Comparison of ENCODE assay signal across 22 cellular contexts in genomic region chr1:38881487-38881886, GRCh38. TPM values are rescaled to one million over a fixed set of nuclear protein-coding genes. Genes with fewer than 3 reads are reported as not detected.
DNase-seq lines count a peak whose midpoint lies in the region; ATAC-seq, FAIRE-seq and TF ChIP-seq lines count a peak whose summit lies in the region.
"Had no signal": no experiment of that assay in that cellular context is flagged by ENCODE, and none has a peak within 500 bp of the region (broad histone marks: within the 10 kb centered on the region; RNA-seq: fewer than 3 reads in every experiment).

Gene GJA9 (minus strand): TSS chr1:38881587. CDS start chr1:38876098, 5,489 bp downstream.

- H3K4me2 ChIP-seq in K562 (ENCODE audit: insufficient read depth, low read length) = no peak within 1 kb of the TSS
- H3K4me2 ChIP-seq in osteoblast (ENCODE audit: insufficient read depth, low read length) = no peak within 1 kb of the TSS

- BruUV-seq in K562 (replicated peaks; lab: Mats Ljungman, UMichigan) = no TSS peak

- H3K9ac ChIP-seq in K562 (ENCODE audit: insufficient read depth in 1 of 2, low read depth in 2 of 2, low read length in 2 of 2) = no peak within 1 kb of the TSS
- H3K9ac ChIP-seq: GM23248 had no signal

- no peaks in the 10 kb centered on the region for H3K9me1 ChIP-seq in K562 (ENCODE audit: control insufficient read depth, insufficient read depth, low read length)

- H3K79me2 ChIP-seq in K562 (ENCODE audit: control insufficient read depth, insufficient read depth, low read length) (no peaks in the 10 kb centered on the region), osteoblast (ENCODE audit: insufficient read depth, low read length) (peaks cover 5% of the 10 kb centered on the region)

- CTCF ChIA-PET in K562 (lab: Yijun Ruan, JAX; ENCODE audit: low intra/inter-chr PET ratio) = no interaction called here

- no peaks in the 10 kb centered on the region for H3K36me3 ChIP-seq in K562 (ENCODE audit: control insufficient read depth, insufficient read depth, low read length)
- H3K36me3 ChIP-seq in osteoblast (ENCODE audit: insufficient read depth, low read length) = no peaks in the 10 kb centered on the region

- H3K27ac ChIP-seq in K562 (ENCODE audit: extremely low read depth, low read depth, low read length) (no peak within 1 kb of the TSS), osteoblast (ENCODE audit: low read depth, low read length) (no peak within 1 kb of the TSS), caudate nucleus (ENCODE audit: low read depth, low read length) (no peak within 1 kb of the TSS)
- H3K27ac ChIP-seq: GM23248 had no signal

- FAIRE-seq in GM12892 (lab: Jason Lieb, UNC) (peak; percentile 5), H54 (lab: Jason Lieb, UNC) (peak; percentile 70), K562 (lab: Jason Lieb, UNC) (no peak)
- FAIRE-seq: GM12891, H1 had no signal

- intact Hi-C loops in K562 (cut with micrococcal nuclease) = no loop called here

- TF ChIP-seq POLR2A in GM12892 (IDR thresholded peaks at IDR 0.05; ENCODE audit: low read depth, low read length) (no peak), H54 (IDR thresholded peaks at IDR 0.05; ENCODE audit: low read depth, low read length) (no peak), K562 (conservative IDR thresholded peaks at IDR 0.05) (no peak)

- no peaks in the 10 kb centered on the region for H4K20me1 ChIP-seq in K562 (replicated peaks; ENCODE audit: control insufficient read depth, insufficient read depth, low read length)
- no peaks in the 10 kb centered on the region for H4K20me1 ChIP-seq in osteoblast (ENCODE audit: insufficient read depth, low read length)

- in situ Hi-C loops in K562 (cut with MboI) = no loop called here

- H3K27me3 ChIP-seq in K562 (ENCODE audit: control insufficient read depth in 2 of 2, insufficient read depth in 2 of 2, low read length in 2 of 2) (peaks cover 6 to 8% of the 10 kb centered on the region in 2 experiments; a peak in 3 of 5 replicates), osteoblast (ENCODE audit: insufficient read depth, low read length) (no peaks in the 10 kb centered on the region)

- H3K4me3 ChIP-seq in K562 (no peak within 1 kb of the TSS), osteoblast (ENCODE audit: insufficient read depth, low read length) (no peak within 1 kb of the TSS)
- H3K4me3 ChIP-seq: GM23248 had no signal

- no peak within 1 kb of the TSS for H2AFZ ChIP-seq in K562 (ENCODE audit: low read depth, low read length)
- H2AFZ ChIP-seq in osteoblast (ENCODE audit: low read length) = no peak within 1 kb of the TSS
- H2AFZ ChIP-seq: GM23248 had no signal

- POLR2A ChIA-PET in K562 (lab: Yijun Ruan, JAX) = interaction anchor here (0.9 to 1.1 kb wide), 2 partner anchors 10 to 11 kb away, joined by 3 to 4 read pairs; no protein-coding TSS in a partner anchor

- H3K4me1 ChIP-seq in K562 (replicated peaks in 1 of 2; ENCODE audit: control insufficient read depth in 2 of 2, insufficient read depth in 2 of 2, low read length in 2 of 2) (no peaks in the 10 kb centered on the region; a peak in 1 of 5 replicates), osteoblast (ENCODE audit: insufficient read depth, low read length) (no peaks in the 10 kb centered on the region)

- no peak for TF ChIP-seq EP300 in K562 (IDR thresholded peaks at IDR 0.05; ENCODE audit: low read length)

- no peak for TF ChIP-seq RAD21 in K562 (CRISPR knock-in tag; conservative IDR thresholded peaks at IDR 0.05 in 1 of 2, IDR thresholded peaks at IDR 0.05 in 1 of 2)

- DNase-seq in GM12892 (ENCODE audit: insufficient read length) (no peak), H54 (ENCODE audit: insufficient read length, low spot score) (no peak), K562 (ENCODE audit: extremely low read depth in 1 of 4, low spot score in 3 of 4) (no peak), osteoblast (ENCODE audit: insufficient read length, low spot score, missing footprints) (peak; percentile 56), caudate nucleus (lab: John Stamatoyannopoulos, UW) (no peak)
- DNase-seq: C1 segment of cervical spinal cord; Calu3; CD4-positive, alpha-beta memory T cell; COR-L47; DMS53; DMS79 treated with DMSO at 0.1 percent for 48 hours; GF-D8; GM23248; H9 had no signal

- TF ChIP-seq CTCF in K562 (IDR thresholded peaks at IDR 0.05 in 2 of 3, conservative IDR thresholded peaks at IDR 0.05 in 1 of 3; ENCODE audit: insufficient read depth in 2 of 3, low read depth in 1 of 3, low read length in 3 of 3) (no peak), osteoblast (IDR thresholded peaks at IDR 0.05; ENCODE audit: extremely low read depth, low read depth, low read length) (no peak)

- H3K9me3 ChIP-seq in K562 (replicated peaks; ENCODE audit: control insufficient read depth, insufficient read depth, low read depth, low read length) (no peaks in the 10 kb centered on the region), osteoblast (ENCODE audit: low read depth, low read length) (no peaks in the 10 kb centered on the region)

- no peak for ATAC-seq in K562
- no peak for ATAC-seq in activated CD4-positive, CD25-positive, alpha-beta regulatory T cell treated with anti-CD3 and anti-CD28 coated beads, Interleukin-2, amount 50 U/mL, for 24 hours
- ATAC-seq: HCT116 had no signal

TF ChIP-seq in K562, 482 proteins besides CTCF, POLR2A, EP300 and RAD21:
- no peak for TF ChIP-seq ZNF12 (CRISPR knock-in tag; IDR thresholded peaks at IDR 0.05)
- no peak for TF ChIP-seq ZBTB17 (CRISPR knock-in tag; IDR thresholded peaks at IDR 0.05)
- TF ChIP-seq FOSL1 (tag; conservative IDR thresholded peaks at IDR 0.05) = 0 out of 2 replicates have a peak, but pooled peaks have one; percentile 24
- no peak for TF ChIP-seq SIN3A (IDR thresholded peaks at IDR 0.05; ENCODE audit: borderline replicate concordance in 2 of 2, control insufficient read depth in 1 of 2, low read depth in 2 of 2, low read length in 2 of 2)
- no peak for TF ChIP-seq HNRNPL (IDR thresholded peaks at IDR 0.05; ENCODE audit: low read depth, low read length)
- TF ChIP-seq DNMT1 (IDR thresholded peaks at IDR 0.05) = no peak
- TF ChIP-seq JUND (IDR thresholded peaks at IDR 0.05; ENCODE audit: borderline replicate concordance, low read depth, low read length) = no peak
- peak; percentile 26; the same call in 1 of the 3 replicates for TF ChIP-seq JUND (tag; IDR thresholded peaks at IDR 0.05; ENCODE audit: borderline replicate concordance, low read depth, low read length)
- TF ChIP-seq, protein P1, sequence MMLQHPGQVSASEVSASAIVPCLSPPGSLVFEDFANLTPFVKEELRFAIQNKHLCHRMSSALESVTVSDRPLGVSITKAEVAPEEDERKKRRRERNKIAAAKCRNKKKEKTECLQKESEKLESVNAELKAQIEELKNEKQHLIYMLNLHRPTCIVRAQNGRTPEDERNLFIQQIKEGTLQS (IDR thresholded peaks at IDR 0.05) = peak; percentile 41; the same call in 1 of the 2 replicates
- TF ChIP-seq, protein P1 (CRISPR knock-in tag; conservative IDR thresholded peaks at IDR 0.05) = no peak
- no peak for TF ChIP-seq MCM5 (IDR thresholded peaks at IDR 0.05; ENCODE audit: low read depth)

RNA-seq across cellular contexts. Expression of gene GJA9, which starts in this region (rescaled TPM):
- polyA plus RNA-seq in GM12892 (2012; ENCODE audit: missing spikeins) = 0.45 TPM
- not detected in 2 replicates for total RNA-seq in K562 (2011; cell fraction: chromatin; rRNA removed; ENCODE audit: low replicate concordance)
- not detected in 2 replicates for total RNA-seq in K562 (2011; cell fraction: nucleolus; rRNA removed)
- not detected in 2 replicates for total RNA-seq in K562 (2011; cell fraction: nucleoplasm; rRNA removed)
- not detected in 2 replicates for total RNA-seq in K562 (2014; rRNA removed)
- total RNA-seq in K562 (2014; rRNA removed; fragmentation: Illumina TruSeq; extraction: Trizol) = not detected in 2 replicates
- not detected in 2 replicates for total RNA-seq in K562 (2015; rRNA removed; fragmentation: Illumina TruSeq; extraction: Trizol)
- total RNA-seq in K562 (2021) = not detected in 2 replicates
- polyA plus RNA-seq in K562 (2011; rRNA removed) = not detected in 2 replicates
- not detected in 2 replicates for polyA plus RNA-seq in K562 (2011; cell fraction: cytosol; rRNA removed)
- not detected in 2 replicates for polyA plus RNA-seq in K562 (2011; cell fraction: nucleus; rRNA removed)
- polyA plus RNA-seq in K562 (2012) = 0.12 and 0.13 TPM in 2 replicates
- polyA plus RNA-seq in K562 (2014; fragmentation: Illumina TruSeq; extraction: Trizol) = not detected in 2 replicates
- not detected for polyA plus RNA-seq in K562 (2014; fragmentation: Nextera tagmentation; extraction: Ambion mirVana)
- polyA plus RNA-seq in K562 (2014; rRNA removed) = not detected in 2 replicates
- polyA minus RNA-seq in K562 (2011; rRNA and poly(A)+ RNA removed) = not detected in 2 replicates
- polyA minus RNA-seq in K562 (2011; cell fraction: cytosol; rRNA and poly(A)+ RNA removed) = not detected in 2 replicates
- polyA minus RNA-seq in K562 (2011; cell fraction: nucleus; rRNA and poly(A)+ RNA removed) = not detected in 2 replicates
- not detected in 2 replicates for total RNA-seq in osteoblast
- total RNA-seq: A172; A673; Calu3; CD4-positive, alpha-beta memory T cell; Daoy; G401; H1; H9 had no signal
- polyA plus RNA-seq: CD4-positive, alpha-beta memory T cell; GM23248; H1 had no signal

Comparison
In these comparisons a context has a peak if more than half of its experiments do, and no peak if none do; other contexts are left out.
1. Peak in DNase-seq in osteoblast; RNA of the gene not detected or under 1 TPM.